Comparison of ENCODE assay signal across 8 cellular contexts in genomic region chr17:77958716-77959215, GRCh38. TPM values are rescaled to one million over a fixed set of nuclear protein-coding genes. Genes with fewer than 3 reads are reported as not detected.
DNase-seq lines count a peak whose midpoint lies in the region; ATAC-seq and TF ChIP-seq lines count a peak whose summit lies in the region.

No MANE protein-coding gene starts in this region.

- H3K4me3 Mint-ChIP-seq in GM23338: peak overlapping the region; percentile 55; the same call in 2 of the 3 replicates
- no peak overlapping the region for H3K4me3 Mint-ChIP-seq in glutamatergic neuron (ENCODE audit: unreplicated experiment)
- H3K4me3 Mint-ChIP-seq in mesothelial cell of epicardium: no peak overlapping the region

- H3K27me3 Mint-ChIP-seq in GM23338 (ENCODE audit: insufficient read depth, low read depth, poor library complexity) (peaks cover 21% of the 10 kb centered on the region), glutamatergic neuron (ENCODE audit: unreplicated experiment) (peaks cover 13% of the 10 kb centered on the region), mesothelial cell of epicardium (ENCODE audit: low read depth) (peaks cover 51% of the 10 kb centered on the region)

- no peak for DNase-seq in GM23338 (ENCODE audit: low spot score)
- DNase-seq in Peyer's patch: no peak
- peak; percentile 58 for DNase-seq in glutamatergic neuron
- DNase-seq in suprapubic skin (ENCODE audit: low spot score in 2 of 2): no peak
- DNase-seq in GDM1 (lab: John Stamatoyannopoulos, UW): no peak
- DNase-seq in NCI-H526 treated with DMSO at 0.1 percent for 48 hours (lab: John Stamatoyannopoulos, UW): no peak
- no peak for DNase-seq in mesothelial cell of epicardium (ENCODE audit: low spot score in 2 of 2, unreplicated experiment in 2 of 2)

- H3K36me3 ChIP-seq in ES-I3 (ENCODE audit: insufficient read depth, low read length): no peaks in the 10 kb centered on the region
- H3K36me3 ChIP-seq in GM23338 (ENCODE audit: insufficient read depth): no peaks in the 10 kb centered on the region
- no peaks in the 10 kb centered on the region for H3K36me3 ChIP-seq in Peyer's patch
- no peaks in the 10 kb centered on the region for H3K36me3 ChIP-seq in suprapubic skin

- WGBS in suprapubic skin: no CpG with 5 or more reads among the region's 96 CpGs

- no peak for TF ChIP-seq EP300 in suprapubic skin (IDR thresholded peaks at IDR 0.05)

- H3K9me3 Mint-ChIP-seq in GM23338 (no peaks in the 10 kb centered on the region; the same call in 1 of the 3 replicates), glutamatergic neuron (ENCODE audit: unreplicated experiment) (peaks cover 19% of the 10 kb centered on the region), mesothelial cell of epicardium (no peaks in the 10 kb centered on the region)

- H3F3A ChIP-seq in GM23338 (replicated peaks; ENCODE audit: low read depth): no peaks in the 10 kb centered on the region

- H3K4me3 ChIP-seq in GM23338: peak overlapping the region; percentile 87; the same call in 1 of the 2 replicates
- peak overlapping the region; percentile 66 to 86 (median 70) for H3K4me3 ChIP-seq in Peyer's patch
- peak overlapping the region; percentile 65 for H3K4me3 ChIP-seq in suprapubic skin

- no peak overlapping the region for H3K27ac ChIP-seq in GM23338 (ENCODE audit: low read depth)
- peak overlapping the region; percentile 76 to 96 (median 85) for H3K27ac ChIP-seq in Peyer's patch
- peak overlapping the region; percentile 88 for H3K27ac ChIP-seq in suprapubic skin

- TF ChIP-seq CTCF in GM23338 (conservative IDR thresholded peaks at IDR 0.05; ENCODE audit: low read depth in 2 of 2): no peak
- TF ChIP-seq CTCF in Peyer's patch (IDR thresholded peaks at IDR 0.05): no peak
- TF ChIP-seq CTCF in glutamatergic neuron (IDR thresholded peaks at IDR 0.05; ENCODE audit: partially characterized antibody, unreplicated experiment): no peak
- no peak for TF ChIP-seq CTCF in suprapubic skin (IDR thresholded peaks at IDR 0.05)
- TF ChIP-seq CTCF in mesothelial cell of epicardium (IDR thresholded peaks at IDR 0.05; ENCODE audit: unreplicated experiment): no peak

- peaks cover 40% of the 10 kb centered on the region for H3K79me2 ChIP-seq in GM23338 (replicated peaks; ENCODE audit: insufficient read depth)

- H3K27me3 ChIP-seq in GM23338 (ENCODE audit: insufficient read depth): peaks cover 45% of the 10 kb centered on the region
- H3K27me3 ChIP-seq in Peyer's patch: no peaks in the 10 kb centered on the region
- H3K27me3 ChIP-seq in suprapubic skin: no peaks in the 10 kb centered on the region

- H4K20me1 ChIP-seq in GM23338 (replicated peaks; ENCODE audit: insufficient read depth): peaks cover 27% of the 10 kb centered on the region; the same call in 1 of the 2 replicates

- ATAC-seq in GM23338: no peak

- H3K9me3 ChIP-seq in ES-I3 (ENCODE audit: control insufficient read depth, insufficient read depth, low read length) (no peaks in the 10 kb centered on the region), Peyer's patch (no peaks in the 10 kb centered on the region), suprapubic skin (no peaks in the 10 kb centered on the region)

- H3K27ac Mint-ChIP-seq in GM23338: no peak overlapping the region
- no peak overlapping the region for H3K27ac Mint-ChIP-seq in glutamatergic neuron (ENCODE audit: unreplicated experiment)
- H3K27ac Mint-ChIP-seq in mesothelial cell of epicardium: no peak overlapping the region

- TF ChIP-seq POLR2A in Peyer's patch (IDR thresholded peaks at IDR 0.05) (no peak), suprapubic skin (IDR thresholded peaks at IDR 0.05) (no peak)

- H3K9ac ChIP-seq in ES-I3 (ENCODE audit: low read depth, low read length): peak overlapping the region; percentile 64; the same call in 1 of the 2 replicates

- H3K4me1 Mint-ChIP-seq in GM23338 (peaks cover 38% of the 10 kb centered on the region), glutamatergic neuron (ENCODE audit: low read depth, unreplicated experiment) (peaks cover 26% of the 10 kb centered on the region), mesothelial cell of epicardium (peaks cover 42% of the 10 kb centered on the region)

- H3K9me2 ChIP-seq in GM23338 (ENCODE audit: insufficient read depth): no peaks in the 10 kb centered on the region; the same call in 1 of the 2 replicates

- H3K4me2 ChIP-seq in GM23338: no peak overlapping the region

- H3K36me3 Mint-ChIP-seq in GM23338 (ENCODE audit: low read depth): peaks cover 2% of the 10 kb centered on the region; the same call in 1 of the 3 replicates
- peaks cover 7% of the 10 kb centered on the region for H3K36me3 Mint-ChIP-seq in glutamatergic neuron (ENCODE audit: unreplicated experiment)
- no peaks in the 10 kb centered on the region for H3K36me3 Mint-ChIP-seq in mesothelial cell of epicardium

- H2AFZ ChIP-seq in GM23338: no peak overlapping the region

- H3K4me1 ChIP-seq in ES-I3 (ENCODE audit: insufficient read depth, low read length): peaks cover 19% of the 10 kb centered on the region
- peaks cover 42% of the 10 kb centered on the region for H3K4me1 ChIP-seq in GM23338 (ENCODE audit: insufficient read depth)
- H3K4me1 ChIP-seq in Peyer's patch: no peaks in the 10 kb centered on the region
- H3K4me1 ChIP-seq in suprapubic skin: peaks cover 27% of the 10 kb centered on the region

TF ChIP-seq in GM23338, 12 proteins besides CTCF, POLR2A, EP300 and RAD21 (continues in another document):
- no peak for TF ChIP-seq REST (IDR thresholded peaks at IDR 0.05; ENCODE audit: unreplicated experiment)

RNA-seq across cellular contexts. Expression of gene TNRC6C, which starts 0.3 kb away (rescaled TPM):
- 16.2 and 16.6 TPM in 2 replicates for total RNA-seq in GM23338 (2014; rRNA removed; shearing (Covaris generic))
- 8.6 and 10.1 TPM in 2 replicates for polyA plus RNA-seq in GM23338 (2016; fragmentation: Nextera tagmentation; extraction: Ambion mirVana)
- 10 to 100 TPM in 3 of 4 donors, 1 to 10 TPM in 1; 9.7 to 70.1 (median 23.2) TPM for total RNA-seq in Peyer's patch
- 64.7 TPM for total RNA-seq in glutamatergic neuron (ENCODE audit: unreplicated experiment)
- total RNA-seq in suprapubic skin: 10 to 100 TPM in 2 of 4 donors, 1 to 10 TPM in 2; 4.8 to 14.5 (median 11.6) TPM
- 21.2 to 30.3 TPM (median 27.0 TPM) in 3 replicates for total RNA-seq in mesothelial cell of epicardium
